Comparison of ENCODE assay signal across 35 cellular contexts in genomic region chr2:194938066-194938465, GRCh38.
"Had no signal": no experiment of that assay in that cellular context is flagged by ENCODE, and none has a peak within 500 bp of the region (broad histone marks: within the 10 kb centered on the region; RNA-seq: fewer than 3 reads in every experiment).

No MANE protein-coding gene starts in this region.

- H3K27ac ChIP-seq: KMS-11 had no signal

- H3K36me3 ChIP-seq: MG63 had no signal

- DNase-seq: Karpas-422, KG1, MG63, MM.1S, MV-4-11, NCI-H1048, NCI-H1092, NCI-H1092 treated with DMSO at 0.1 percent for 48 hours, NCI-H1105, NCI-H1105 treated with DMSO at 0.1 percent for 48 hours, NCI-H1417, NCI-H1417 treated with DMSO at 0.1 percent for 48 hours, NCI-H1436, NCI-H1436 treated with DMSO at 0.1 percent for 48 hours, NCI-H146, NCI-H1694, NCI-H1694 treated with DMSO at 0.1 percent for 48 hours, NCI-H187, NCI-H187 treated with DMSO at 0.1 percent for 48 hours, NCI-H1930, NCI-H2029, NCI-H2029 treated with DMSO at 0.1 percent for 48 hours, NCI-H2081, NCI-H2081 treated with DMSO at 0.1 percent for 48 hours, NCI-H2107, NCI-H2171, NCI-H2171 treated with DMSO at 0.1 percent for 48 hours, NCI-H2227 treated with DMSO at 0.1 percent for 48 hours, NCI-H226, NCI-H345, NCI-H446, NCI-H446 treated with DMSO at 0.1 percent for 48 hours, NCI-H510A, NCI-H510A treated with DMSO at 0.1 percent for 48 hours had no signal

- H3K9ac ChIP-seq: KMS-11 had no signal

- H3K9me3 ChIP-seq: MG63 had no signal

- H3K4me3 ChIP-seq: MG63 had no signal

- H3K27me3 ChIP-seq: MG63 had no signal

- H3K4me2 ChIP-seq: KMS-11 had no signal
